Comparison of ENCODE assay signal across 8 cellular contexts in the genomic region with DNA sequence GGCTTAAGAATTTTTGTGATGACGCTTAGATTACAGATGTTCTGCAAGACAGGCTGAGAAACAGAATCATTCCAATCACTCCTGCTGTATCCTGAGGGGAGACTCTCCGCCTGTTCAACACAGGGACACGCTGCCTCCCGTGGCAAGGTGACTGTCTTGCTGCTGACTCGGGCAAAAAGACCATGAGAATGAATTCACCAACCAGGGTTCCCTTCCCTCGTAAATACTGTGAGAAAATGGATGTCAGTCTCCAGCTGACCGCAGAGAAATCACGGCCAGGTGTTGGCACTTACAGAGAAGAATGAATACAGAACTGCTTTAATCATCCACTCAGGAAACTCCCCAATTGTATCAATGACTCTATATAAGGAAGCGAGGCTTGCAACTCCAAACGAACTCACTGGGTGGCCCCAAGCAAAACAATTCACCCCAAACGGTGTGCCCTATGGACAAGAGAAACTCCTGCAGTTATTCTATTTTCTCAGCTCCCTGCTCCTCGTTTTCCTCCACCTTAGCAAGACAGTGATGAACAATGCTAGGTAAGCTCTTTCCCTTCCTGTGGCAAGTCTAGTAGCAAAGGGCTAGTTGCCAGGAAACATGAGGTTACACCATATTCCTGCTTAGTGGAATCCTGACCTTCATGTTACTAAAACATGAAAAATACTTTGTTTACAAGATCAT. TPM values are rescaled to one million over a fixed set of nuclear protein-coding genes. Genes with fewer than 3 reads are reported as not detected.
DNase-seq lines count a peak whose midpoint lies in the region; ATAC-seq, FAIRE-seq and TF ChIP-seq lines count a peak whose summit lies in the region.

No MANE protein-coding gene starts in this region.

- FAIRE-seq in urothelium cell line (lab: Jason Lieb, UNC) = peak; percentile 95

- peak overlapping the region; percentile 75 for H3K9ac ChIP-seq in iPS-20b (ENCODE audit: low read depth, low read length)

- peak overlapping the region in 8 of 10 donors; percentile 11 to 73 (median 56) for H3K27ac ChIP-seq in heart right ventricle
- H3K27ac ChIP-seq in SJSA1 = peak overlapping the region; percentile 99
- H3K27ac ChIP-seq in iPS-20b (ENCODE audit: low read length) = peak overlapping the region; percentile 99

- no peaks in the 10 kb centered on the region for H3K27me3 ChIP-seq in heart right ventricle
- no peaks in the 10 kb centered on the region for H3K27me3 ChIP-seq in SJSA1 (replicated peaks)
- no peaks in the 10 kb centered on the region for H3K27me3 ChIP-seq in iPS-20b (ENCODE audit: insufficient read depth, low read length)

- ATAC-seq in heart right ventricle (peak in 1 of 8 donors; percentile 16), left cardiac atrium (no peak), HG03460 (IDR thresholded peaks at IDR 0.05; ENCODE audit: unreplicated experiment) (peak; percentile 50)

- H3K36me3 ChIP-seq in heart right ventricle (no peaks in the 10 kb centered on the region), SJSA1 (no peaks in the 10 kb centered on the region), iPS-20b (ENCODE audit: insufficient read depth, low read depth, low read length) (no peaks in the 10 kb centered on the region)

- peaks cover 19 to 88% (median 75%) of the 10 kb centered on the region in 9 donors for H3K4me1 ChIP-seq in heart right ventricle
- H3K4me1 ChIP-seq in SJSA1 (replicated peaks) = peaks cover 74% of the 10 kb centered on the region
- H3K4me1 ChIP-seq in iPS-20b (ENCODE audit: insufficient read depth, low read length) = peaks cover 72% of the 10 kb centered on the region

- intact Hi-C loops in heart right ventricle (cut with DNase I) = loop anchor here in 2 of 10 donors (5.0 kb wide), 1 partner anchor 59 kb away; no protein-coding TSS in a partner anchor
- intact Hi-C loops in left cardiac atrium (cut with DNase I) = no loop called here
- intact Hi-C loops in head of caudate nucleus (cut with DNase I) = no loop called here

- H3K4me3 ChIP-seq in heart right ventricle = no peak overlapping the region
- no peak overlapping the region for H3K4me3 ChIP-seq in SJSA1
- peak overlapping the region; percentile 45; the same call in 1 of the 2 replicates for H3K4me3 ChIP-seq in iPS-20b (ENCODE audit: low read length)

- WGBS in heart right ventricle, 2 donors = 60 to 64% methylated on average over 12 of the region's 12 CpGs

- peak in 1 of 9 donors; percentile 11 for TF ChIP-seq CTCF in heart right ventricle (IDR thresholded peaks at IDR 0.05)

- H3K9me3 ChIP-seq in heart right ventricle (no peaks in the 10 kb centered on the region), SJSA1 (replicated peaks) (no peaks in the 10 kb centered on the region), iPS-20b (ENCODE audit: insufficient read depth, low read depth, low read length) (no peaks in the 10 kb centered on the region)

- no peak for DNase-seq in heart right ventricle
- no peak for DNase-seq in left cardiac atrium
- peak; percentile 94 to 98 for DNase-seq in SJSA1 (ENCODE audit: low read depth in 1 of 2, low spot score in 2 of 2)
- DNase-seq in urothelium cell line (ENCODE audit: low spot score) = peak; percentile 82
- no peak for DNase-seq in SKM-1 (lab: John Stamatoyannopoulos, UW; ENCODE audit: unreplicated experiment)
- DNase-seq in head of caudate nucleus = no peak

RNA-seq across cellular contexts. Expression of a gene that starts 22.8 kb away (rescaled TPM):
- total RNA-seq in heart right ventricle = 10 to 100 TPM; 25.0 to 46.4 (median 34.5) TPM
- 10 to 100 TPM in 1 of 2 donors, 1 to 10 TPM in 1; 6.4 to 19.4 TPM for polyA plus RNA-seq in heart right ventricle
- total RNA-seq in left cardiac atrium = 10 to 100 TPM; 47.4 to 52.2 TPM
- 16.3 and 31.2 TPM in 2 replicates for total RNA-seq in SJSA1 (2014; rRNA removed; shearing (Covaris generic))

Comparison
In these comparisons a context has a peak if more than half of its experiments do, and no peak if none do; other contexts are left out.
1. DNase-seq: peak in SJSA1 (2 of 2) and urothelium cell line (single experiment); none in heart right ventricle (0 of 2), left cardiac atrium (single experiment), SKM-1 (single experiment) and head of caudate nucleus (0 of 42).
2. Peak in every context shown above with its lines, with median percentiles within 50 percentile points of each other: H3K27ac ChIP-seq.